ENCODE assay signal across 1 cellular context in the genomic region with DNA sequence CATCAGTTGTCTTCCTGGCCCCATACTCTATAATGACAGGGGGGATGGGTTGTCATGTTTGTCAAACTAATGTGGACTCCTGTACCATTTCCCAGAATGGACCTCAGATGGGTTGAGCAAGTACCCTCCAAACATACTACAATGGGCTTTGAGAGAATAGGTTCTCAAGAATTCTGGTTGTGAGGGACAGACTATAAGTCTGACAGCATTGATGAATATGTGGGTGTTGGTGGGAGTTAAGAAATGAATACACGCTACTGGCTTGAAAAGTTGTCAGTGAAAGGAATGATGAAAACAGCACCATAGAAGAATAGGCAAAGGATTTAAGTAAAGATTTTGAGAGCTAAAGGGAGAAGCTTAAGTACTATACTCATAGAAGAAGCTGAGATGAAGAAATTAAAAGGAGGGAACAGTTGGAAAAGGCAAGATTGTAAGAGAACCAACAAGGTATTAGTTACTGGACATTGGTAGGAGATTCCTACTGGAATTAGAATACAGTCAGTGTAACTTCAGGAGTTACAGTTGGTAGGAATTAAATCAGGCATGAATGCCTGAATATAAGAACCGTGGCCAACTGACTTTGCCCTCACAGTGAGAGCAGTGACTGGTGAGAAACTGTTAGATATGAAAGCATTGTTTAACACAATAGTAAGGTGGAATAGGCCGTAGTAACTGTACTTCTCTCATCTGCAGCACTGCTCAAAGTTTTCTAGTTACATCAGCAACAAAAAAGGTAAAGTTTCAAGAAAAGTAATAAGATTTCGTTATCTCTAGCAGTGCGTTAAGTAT.
TF ChIP-seq lines count a peak whose summit lies in the region.

No MANE protein-coding gene starts in this region.

TF ChIP-seq in WTC11, 78 proteins besides CTCF, POLR2A, EP300 and RAD21 (continued from another document):
- TF ChIP-seq, protein P1, sequence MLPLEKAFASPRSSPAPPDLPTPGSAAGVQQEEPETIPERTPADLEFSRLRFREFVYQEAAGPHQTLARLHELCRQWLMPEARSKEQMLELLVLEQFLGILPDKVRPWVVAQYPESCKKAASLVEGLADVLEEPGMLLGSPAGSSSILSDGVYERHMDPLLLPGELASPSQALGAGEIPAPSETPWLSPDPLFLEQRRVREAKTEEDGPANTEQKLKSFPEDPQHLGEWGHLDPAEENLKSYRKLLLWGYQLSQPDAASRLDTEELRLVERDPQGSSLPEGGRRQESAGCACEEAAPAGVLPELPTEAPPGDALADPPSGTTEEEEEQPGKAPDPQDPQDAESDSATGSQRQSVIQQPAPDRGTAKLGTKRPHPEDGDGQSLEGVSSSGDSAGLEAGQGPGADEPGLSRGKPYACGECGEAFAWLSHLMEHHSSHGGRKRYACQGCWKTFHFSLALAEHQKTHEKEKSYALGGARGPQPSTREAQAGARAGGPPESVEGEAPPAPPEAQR (CRISPR knock-in tag; IDR thresholded peaks at IDR 0.05), result no peak
- TF ChIP-seq ZNF416 (CRISPR knock-in tag; IDR thresholded peaks at IDR 0.05), result no peak
